6 cellular contexts compared by ENCODE assay signal in genomic region chr6:31733734-31734133, GRCh38. TPM values are rescaled to one million over a fixed set of nuclear protein-coding genes. Genes with fewer than 3 reads are reported as not detected.
DNase-seq lines count a peak whose midpoint lies in the region; FAIRE-seq and TF ChIP-seq lines count a peak whose summit lies in the region.

No MANE protein-coding gene starts in this region.

- H2BK5ac ChIP-seq in mesenchymal stem cell (ENCODE audit: low read depth, low read length, poor library complexity, severe bottlenecking), result peak overlapping the region; percentile 3

- H3K27ac ChIP-seq in VCaP (peak overlapping the region; percentile 99; the same call in 1 of the 2 replicates), mesenchymal stem cell (ENCODE audit: low read length, poor library complexity, severe bottlenecking) (peak overlapping the region; percentile 97)

- no peaks in the 10 kb centered on the region for H3K27me3 ChIP-seq in mesenchymal stem cell (ENCODE audit: control insufficient read depth in 1 of 2, insufficient read depth in 1 of 2, low read length in 2 of 2)

- peak overlapping the region; percentile 100 for H3K9ac ChIP-seq in mesenchymal stem cell (ENCODE audit: low read length)

- peak overlapping the region in 1 of 2 experiments; percentile 21 for H3K4ac ChIP-seq in mesenchymal stem cell (ENCODE audit: low read depth in 1 of 2, low read length in 2 of 2)

- peaks cover 32 to 41% of the 10 kb centered on the region in 2 experiments for H3K36me3 ChIP-seq in mesenchymal stem cell (ENCODE audit: control insufficient read depth in 1 of 2, insufficient read depth in 2 of 2, low read depth in 1 of 2, low read length in 2 of 2)

- H2AFZ ChIP-seq in mesenchymal stem cell (ENCODE audit: low read depth, low read length), result no peak overlapping the region

- H3K9me3 Mint-ChIP-seq in CD14-positive monocyte, result peaks cover 0 to 2% (median 0%) of the 10 kb centered on the region in 7 donors

- no peaks in the 10 kb centered on the region for H3K9me3 ChIP-seq in mesenchymal stem cell (ENCODE audit: control insufficient read depth, low read length)

- H3K79me1 ChIP-seq in mesenchymal stem cell (replicated peaks; ENCODE audit: low read length, poor library complexity, severe bottlenecking), result peaks cover 5% of the 10 kb centered on the region

- no peak for FAIRE-seq in frontal cortex (lab: Jason Lieb, UNC)

- no peak overlapping the region for H4K8ac ChIP-seq in mesenchymal stem cell (ENCODE audit: low read length)

- peak overlapping the region; percentile 95 to 100 (median 99) for H3K27ac Mint-ChIP-seq in CD14-positive monocyte

- peaks cover 31% of the 10 kb centered on the region for H3K4me1 ChIP-seq in mesenchymal stem cell (ENCODE audit: control insufficient read depth, insufficient read depth, low read depth, low read length)

- H3K36me3 Mint-ChIP-seq in CD14-positive monocyte, result peaks cover 40 to 47% of the 10 kb centered on the region in 2 donors

- no peak overlapping the region for H3K14ac ChIP-seq in mesenchymal stem cell (ENCODE audit: low read length in 2 of 2)

- H2AK5ac ChIP-seq in mesenchymal stem cell (ENCODE audit: low read length, severe bottlenecking), result peak overlapping the region; percentile 51

- H3K4me1 Mint-ChIP-seq in CD14-positive monocyte, result peaks cover 61% of the 10 kb centered on the region

- intact Hi-C loops in CD14-positive monocyte (cut with micrococcal nuclease), result loop anchor here (5.0 to 10.0 kb wide), 3 partner anchors 34 to 189 kb away; partner anchors contain the start of genes ATP6V1G2 (in 1 of the 2), DDX39B (in 1 of the 2), NFKBIL1 (in 1 of the 2) and VARS1 (in 1 of the 2)

- H2BK120ac ChIP-seq in mesenchymal stem cell (ENCODE audit: low read depth, low read length), result no peak overlapping the region

- peak overlapping the region in 1 of 2 experiments; percentile 4 for H3K18ac ChIP-seq in mesenchymal stem cell (ENCODE audit: low read depth in 1 of 2, low read length in 2 of 2)

- H2BK12ac ChIP-seq in mesenchymal stem cell (ENCODE audit: low read length in 2 of 2), result peak overlapping the region in 1 of 2 experiments; percentile 6

- H3K4me3 Mint-ChIP-seq in CD14-positive monocyte, result peak overlapping the region; percentile 75 to 99

- H3K4me2 ChIP-seq in mesenchymal stem cell (ENCODE audit: low read length, poor library complexity, severe bottlenecking), result peak overlapping the region; percentile 72

- peak overlapping the region in 1 of 2 experiments; percentile 100 for H3K4me3 ChIP-seq in mesenchymal stem cell (ENCODE audit: insufficient read depth in 1 of 2, low read depth in 1 of 2, low read length in 2 of 2)

- no peak for DNase-seq in CD14-positive monocyte (ENCODE audit: low spot score)
- DNase-seq in mesenchymal stem cell, result no peak
- no peak for DNase-seq in AML-193 (lab: John Stamatoyannopoulos, UW)
- DNase-seq in frontal cortex (ENCODE audit: low spot score in 2 of 2), result no peak
- no peak for DNase-seq in stimulated activated CD4-positive, alpha-beta T cell treated with anti-CD3 and anti-CD28 coated beads, Interleukin-12 subunit alpha, Interleukin-12 subunit beta, amount 100 ng/mL, for 4 hours

- no peak for TF ChIP-seq CTCF in CD14-positive monocyte (IDR thresholded peaks at IDR 0.05)
- TF ChIP-seq CTCF in VCaP (conservative IDR thresholded peaks at IDR 0.05), result no peak

- H3K23ac ChIP-seq in mesenchymal stem cell (ENCODE audit: low read length in 2 of 2), result no peak overlapping the region

- peaks cover 0 to 5% (median 0%) of the 10 kb centered on the region in 3 donors for H3K27me3 Mint-ChIP-seq in CD14-positive monocyte (ENCODE audit: low read depth in 3 of 3)

- H4K91ac ChIP-seq in mesenchymal stem cell (ENCODE audit: low read length), result no peak overlapping the region

- 75% methylated on average over 4 of the region's 4 CpGs for WGBS in mesenchymal stem cell

- H2BK15ac ChIP-seq in mesenchymal stem cell (ENCODE audit: low read depth, poor library complexity, severe bottlenecking), result no peak overlapping the region

RNA-seq across cellular contexts. Expression of gene CLIC1, which starts 2.6 kb away (rescaled TPM):
- 1,000 to 10,000 TPM; 1,196 to 1,304 TPM for polyA plus RNA-seq in CD14-positive monocyte
- 472 TPM for polyA plus RNA-seq in mesenchymal stem cell (2013, experiment 1 of 2)
- 466 TPM for polyA plus RNA-seq in mesenchymal stem cell (2013, experiment 2 of 2)
- 26.1 TPM for total RNA-seq in frontal cortex

RNA-seq across cellular contexts. Expression of gene DDAH2, which starts 4.6 kb away (rescaled TPM):
- 10 to 100 TPM; 29.8 to 30.6 TPM for polyA plus RNA-seq in CD14-positive monocyte
- 52.2 TPM for polyA plus RNA-seq in mesenchymal stem cell (2013, experiment 1 of 2)
- polyA plus RNA-seq in mesenchymal stem cell (2013, experiment 2 of 2), result 53.8 TPM
- total RNA-seq in frontal cortex, result 90.9 TPM

RNA-seq across cellular contexts. Expression of gene MSH5, which starts 6.1 kb away (rescaled TPM):
- 1 to 10 TPM in 1 of 2 donors, under 1 TPM in 1; 0.58 to 1.9 TPM for polyA plus RNA-seq in CD14-positive monocyte
- 8.2 TPM for polyA plus RNA-seq in mesenchymal stem cell (2013, experiment 1 of 2)
- 6.3 TPM for polyA plus RNA-seq in mesenchymal stem cell (2013, experiment 2 of 2)
- total RNA-seq in frontal cortex, result 2.9 TPM

RNA-seq across cellular contexts. Expression of gene MPIG6B, which starts 10.6 kb away (rescaled TPM):
- under 1 TPM; 0.68 to 0.75 TPM for polyA plus RNA-seq in CD14-positive monocyte
- polyA plus RNA-seq in mesenchymal stem cell (2013, experiment 1 of 2), result not detected
- not detected for polyA plus RNA-seq in mesenchymal stem cell (2013, experiment 2 of 2)
- not detected for total RNA-seq in frontal cortex

RNA-seq across cellular contexts. Expression of gene LY6G6C, which starts 12.2 kb away (rescaled TPM):
- polyA plus RNA-seq in CD14-positive monocyte, result not detected
- 0.07 TPM for polyA plus RNA-seq in mesenchymal stem cell (2013, experiment 1 of 2)
- polyA plus RNA-seq in mesenchymal stem cell (2013, experiment 2 of 2), result 0.10 TPM
- not detected for total RNA-seq in frontal cortex
